Comparison of ENCODE assay signal across 25 cellular contexts in genomic region chr11:129721685-129722084, GRCh38.
"Had no signal": no experiment of that assay in that cellular context is flagged by ENCODE, and none has a peak within 500 bp of the region (broad histone marks: within the 10 kb centered on the region; RNA-seq: fewer than 3 reads in every experiment).

No MANE protein-coding gene starts in this region.

- ATAC-seq: foreskin keratinocyte; gastroesophageal sphincter; heart right ventricle; left ventricle myocardium superior; lower lobe of right lung; natural killer cell; sciatic nerve; stimulated activated effector memory CD8-positive, alpha-beta T cell treated with anti-CD3 and anti-CD28 coated beads, Interleukin-12 subunit alpha, Interleukin-12 subunit beta, amount 100 ng/mL, for 72 hours; upper lobe of right lung had no signal

- H3K27ac ChIP-seq: colonic mucosa, esophagus muscularis mucosa, foreskin keratinocyte, gastroesophageal sphincter, heart right ventricle, lower lobe of right lung, parathyroid adenoma, prostate gland, right atrium auricular region, stomach, tibial artery, upper lobe of right lung, uterus had no signal

- H3K4me2 ChIP-seq: smooth muscle cell had no signal

- H3K9me3 Mint-ChIP-seq: dendritic cell treated with granulocyte-macrophage colony-stimulating factor and Interleukin-4, amounts not matched to agents 40 ng/mL and 50 ng/mL, for 4 days; natural killer cell; stimulated activated effector memory CD8-positive, alpha-beta T cell treated with anti-CD3 and anti-CD28 coated beads, Interleukin-12 subunit alpha, Interleukin-12 subunit beta, amount 100 ng/mL, for 72 hours had no signal

- H3K27ac Mint-ChIP-seq: dendritic cell treated with granulocyte-macrophage colony-stimulating factor and Interleukin-4, amounts not matched to agents 40 ng/mL and 50 ng/mL, for 4 days; natural killer cell; stimulated activated effector memory CD8-positive, alpha-beta T cell treated with anti-CD3 and anti-CD28 coated beads, Interleukin-12 subunit alpha, Interleukin-12 subunit beta, amount 100 ng/mL, for 72 hours had no signal

- H3K36me3 Mint-ChIP-seq: natural killer cell; stimulated activated effector memory CD8-positive, alpha-beta T cell treated with anti-CD3 and anti-CD28 coated beads, Interleukin-12 subunit alpha, Interleukin-12 subunit beta, amount 100 ng/mL, for 72 hours had no signal

- DNase-seq: colonic mucosa; effector CD8-positive, alpha-beta T cell; foreskin keratinocyte; heart right ventricle; hippocampal formation; left ventricle myocardium superior; lower lobe of right lung; natural killer cell; stimulated activated CD4-positive, alpha-beta T cell treated with anti-CD3 and anti-CD28 coated beads, Interleukin-12 subunit alpha, Interleukin-12 subunit beta, amount 100 ng/mL, for 4 hours; stimulated activated CD4-positive, alpha-beta T cell treated with anti-CD3 and anti-CD28 coated beads, Interleukin-1b, Interleukin-23, amount 100 ng/mL, for 48 hours; stimulated activated CD4-positive, alpha-beta T cell treated with anti-CD3 and anti-CD28 coated beads, Interleukin-4, amount 100 ng/mL, for 24 hours; stimulated activated naive CD4-positive, alpha-beta T cell treated with Interleukin-2 at 50 U/mL for 16 hours; stomach; tibial artery; upper lobe of right lung; uterus had no signal

- H3K9me3 ChIP-seq: colonic mucosa, esophagus muscularis mucosa, gastroesophageal sphincter, heart right ventricle, lower lobe of right lung, prostate gland, right atrium auricular region, stomach, tibial artery, upper lobe of right lung, uterus had no signal

- H3K4me1 ChIP-seq: colonic mucosa, esophagus muscularis mucosa, foreskin keratinocyte, gastroesophageal sphincter, heart right ventricle, lower lobe of right lung, parathyroid adenoma, prostate gland, right atrium auricular region, stomach, tibial artery, upper lobe of right lung, uterus had no signal

- H3K27me3 Mint-ChIP-seq: dendritic cell treated with granulocyte-macrophage colony-stimulating factor and Interleukin-4, amounts not matched to agents 40 ng/mL and 50 ng/mL, for 4 days had no signal

- H2AFZ ChIP-seq: parathyroid adenoma had no signal

- H3K27me3 ChIP-seq: colonic mucosa, right atrium auricular region, upper lobe of right lung, uterus had no signal

- H3K4me1 Mint-ChIP-seq: natural killer cell; stimulated activated effector memory CD8-positive, alpha-beta T cell treated with anti-CD3 and anti-CD28 coated beads, Interleukin-12 subunit alpha, Interleukin-12 subunit beta, amount 100 ng/mL, for 72 hours had no signal

- H3K4me3 ChIP-seq: colonic mucosa, esophagus muscularis mucosa, gastroesophageal sphincter, heart right ventricle, lower lobe of right lung, prostate gland, right atrium auricular region, smooth muscle cell, stomach, tibial artery, upper lobe of right lung, uterus had no signal

- H3K4me3 Mint-ChIP-seq: dendritic cell treated with granulocyte-macrophage colony-stimulating factor and Interleukin-4, amounts not matched to agents 40 ng/mL and 50 ng/mL, for 4 days; natural killer cell; stimulated activated effector memory CD8-positive, alpha-beta T cell treated with anti-CD3 and anti-CD28 coated beads, Interleukin-12 subunit alpha, Interleukin-12 subunit beta, amount 100 ng/mL, for 72 hours had no signal

- H3K9ac ChIP-seq: parathyroid adenoma had no signal

- H3K36me3 ChIP-seq: colonic mucosa, esophagus muscularis mucosa, gastroesophageal sphincter, heart right ventricle, lower lobe of right lung, prostate gland, right atrium auricular region, stomach, tibial artery, upper lobe of right lung, uterus had no signal
